Comparison of ENCODE assay signal across 8 cellular contexts in the genomic region with DNA sequence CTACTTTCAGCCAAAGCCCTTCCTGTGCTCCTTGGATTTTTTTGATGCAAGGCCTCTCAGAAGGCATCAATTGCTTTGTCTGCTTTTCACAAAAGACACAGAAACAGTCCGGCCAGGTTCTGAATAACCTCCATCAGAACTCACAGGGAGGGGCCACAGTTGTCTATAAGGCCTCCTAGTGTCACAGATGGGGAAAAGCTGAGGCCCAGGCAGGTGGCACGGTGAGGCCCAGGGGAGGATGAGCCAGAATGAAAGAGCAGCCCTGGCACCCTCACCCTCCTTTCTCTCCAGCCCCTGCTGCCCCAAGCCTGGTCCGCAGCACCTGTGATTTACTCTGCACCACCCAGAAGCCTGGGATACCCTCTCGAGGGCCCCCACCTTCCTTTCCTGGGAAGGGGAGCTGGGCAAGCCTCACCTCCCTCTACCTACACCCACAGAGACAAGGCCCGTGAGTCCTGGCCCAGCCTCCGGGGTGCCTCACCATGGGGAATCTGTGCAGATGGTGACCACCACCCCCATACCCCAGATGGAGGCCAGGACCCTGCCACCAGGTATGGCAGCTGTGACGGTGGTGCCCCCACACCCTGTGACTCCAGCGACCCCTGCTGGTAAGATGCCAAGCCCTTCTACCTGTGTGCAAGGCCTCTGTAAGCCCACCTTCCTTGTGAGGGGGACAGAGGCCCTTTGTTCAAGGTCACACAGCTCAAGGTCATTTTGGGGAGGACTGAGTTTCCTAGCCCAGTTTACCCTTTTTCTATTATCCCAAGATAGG. TPM values are rescaled to one million over a fixed set of nuclear protein-coding genes. Genes with fewer than 3 reads are reported as not detected.
DNase-seq lines count a peak whose midpoint lies in the region; ATAC-seq and TF ChIP-seq lines count a peak whose summit lies in the region.

No MANE protein-coding gene starts in this region.

- WGBS in lung, 2 donors, result 68 to 70% methylated on average over 8 of the region's 8 CpGs
- 76 to 77% methylated on average over 7 to 8 of the region's 8 CpGs for WGBS in thyroid gland, 2 donors

- H3K4me1 ChIP-seq in lung (ENCODE audit: control insufficient read depth in 2 of 2, insufficient read depth in 2 of 2, low read length in 2 of 2) (no peaks in the 10 kb centered on the region), thyroid gland (no peaks in the 10 kb centered on the region)

- H3K27me3 ChIP-seq in lung (ENCODE audit: control insufficient read depth, insufficient read depth), result no peaks in the 10 kb centered on the region
- no peaks in the 10 kb centered on the region for H3K27me3 ChIP-seq in thyroid gland

- intact Hi-C loops in thyroid gland (cut with DNase I), result no loop called here

- in situ Hi-C loops in GM13977 (cut with MboI; ENCODE audit: low pct_unique_long_range_greater_than_20kb, low sequenced_read_pairs, unreplicated experiment), result no loop called here

- H3K27ac ChIP-seq in lung (ENCODE audit: low read depth in 1 of 2, low read length in 1 of 2), result no peak overlapping the region
- H3K27ac ChIP-seq in thyroid gland, result no peak overlapping the region

- TF ChIP-seq POLR2A in thyroid gland (IDR thresholded peaks at IDR 0.05), result no peak

- H3K9me3 ChIP-seq in lung (ENCODE audit: control insufficient read depth in 2 of 2, insufficient read depth in 1 of 2, low read length in 1 of 2) (no peaks in the 10 kb centered on the region), thyroid gland (no peaks in the 10 kb centered on the region)

- H3K36me3 ChIP-seq in lung (ENCODE audit: control insufficient read depth in 2 of 2, insufficient read depth in 2 of 2, low read length in 2 of 2), result no peaks in the 10 kb centered on the region
- H3K36me3 ChIP-seq in thyroid gland, result no peaks in the 10 kb centered on the region

- ATAC-seq in lung (ENCODE audit: insufficient read depth, low FRiP score) (no peak), GM21825 (IDR thresholded peaks at IDR 0.05; ENCODE audit: unreplicated experiment) (no peak), GM21737 (IDR thresholded peaks at IDR 0.05; ENCODE audit: unreplicated experiment) (no peak)

- DNase-seq in GM13977 (ENCODE audit: low spot score) (peak; percentile 83), NCI-H526 treated with DMSO at 0.1 percent for 48 hours (lab: John Stamatoyannopoulos, UW) (peak; percentile 4), lung (ENCODE audit: low spot score) (peak; percentile 35), thyroid gland (peak; percentile 21 to 32), pons (ENCODE audit: low spot score) (no peak)
- DNase-seq in activated effector memory CD4-positive, alpha-beta T cell treated with Interleukin-2 at 50 U/mL for 16 hours, result peak; percentile 31

- H3K4me3 ChIP-seq in lung (no peak overlapping the region), thyroid gland (replicated peaks in 1 of 3) (no peak overlapping the region)

- TF ChIP-seq CTCF in GM13977 (IDR thresholded peaks at IDR 0.05; ENCODE audit: extremely low read depth, insufficient read depth, missing control alignments) (peak; percentile 63), lung (IDR thresholded peaks at IDR 0.05; ENCODE audit: control extremely low read depth, extremely low read depth) (peak; percentile 20), thyroid gland (IDR thresholded peaks at IDR 0.05) (peak in 3 of 6 experiments; percentile 12 to 26 (median 21))

RNA-seq across cellular contexts. Expression of gene ZNF467, which starts 26.2 kb away (rescaled TPM):
- total RNA-seq in lung (10 to 100 TPM in 1 of 2 donors, 1 to 10 TPM in 1; 9.8 to 27.2 TPM), thyroid gland (10 to 100 TPM; 11.8 to 18.8 (median 15.5) TPM)
- polyA plus RNA-seq in lung, result 10 to 100 TPM; 11.2 to 18.6 TPM

RNA-seq across cellular contexts. Expression of gene ZNF862, which starts 38.6 kb away (rescaled TPM):
- 10 to 100 TPM; 14.1 to 22.1 TPM for total RNA-seq in lung
- 1 to 10 TPM; 5.2 to 5.9 TPM for polyA plus RNA-seq in lung
- total RNA-seq in thyroid gland, result 10 to 100 TPM; 23.6 to 53.7 (median 39.3) TPM
